Comparison of ENCODE assay signal across 15 cellular contexts in the genomic region with DNA sequence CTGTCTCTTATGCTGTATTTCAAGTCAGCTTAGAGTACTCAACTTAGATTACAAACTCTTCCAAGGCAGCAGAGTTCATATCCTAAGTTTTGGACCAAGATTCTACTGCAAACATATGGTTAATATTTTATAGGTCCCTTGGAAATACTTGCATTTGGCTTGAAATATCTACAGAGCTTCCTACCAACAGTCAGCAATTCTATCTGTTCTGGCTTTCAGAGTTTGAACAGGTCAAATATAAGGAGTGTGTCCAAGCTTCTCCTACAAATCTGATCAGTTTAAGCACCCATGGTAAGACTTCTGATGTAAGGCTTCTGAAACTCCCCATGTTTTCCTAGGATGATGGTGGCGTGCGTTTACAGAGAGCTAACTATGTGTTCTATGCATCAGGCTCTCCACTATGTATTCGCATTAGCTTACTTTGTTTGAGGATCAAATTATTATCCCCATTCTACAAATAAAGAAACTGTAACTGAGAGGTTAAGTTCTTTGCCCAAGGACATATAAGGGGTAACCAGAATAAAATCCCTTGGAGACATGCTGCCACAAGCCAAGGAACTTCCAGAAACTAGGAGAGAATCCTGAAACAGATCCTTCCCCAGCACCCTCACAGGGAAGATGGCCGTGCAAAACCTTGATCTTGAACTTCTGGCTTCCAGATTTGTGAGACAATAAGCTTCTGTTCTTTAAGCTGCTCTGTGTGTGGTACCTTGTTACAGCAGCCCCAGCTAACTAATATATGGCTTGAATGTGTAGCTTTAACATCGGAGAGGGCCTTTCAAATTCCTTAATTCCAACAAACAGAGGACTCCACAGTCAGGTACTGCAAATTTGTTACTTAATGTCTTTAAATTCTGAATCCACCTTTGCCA. TPM values are rescaled to one million over a fixed set of nuclear protein-coding genes. Genes with fewer than 3 reads are reported as not detected.
DNase-seq lines count a peak whose midpoint lies in the region; ATAC-seq and TF ChIP-seq lines count a peak whose summit lies in the region.
"Had no signal": no experiment of that assay in that cellular context is flagged by ENCODE, and none has a peak within 500 bp of the region (broad histone marks: within the 10 kb centered on the region; RNA-seq: fewer than 3 reads in every experiment).

No MANE protein-coding gene starts in this region.

- peak overlapping the region; percentile 42; the same call in 1 of the 2 replicates for H2AK5ac ChIP-seq in IMR-90 (ENCODE audit: low read depth, low read length)

- H3K9ac ChIP-seq in IMR-90 (ENCODE audit: low read depth, low read length) (no peak overlapping the region), endodermal cell (ENCODE audit: extremely low read depth, low read length, poor library complexity, severe bottlenecking) (no peak overlapping the region)
- H3K9ac ChIP-seq: neural progenitor cell had no signal

- no peak overlapping the region for H3K56ac ChIP-seq in IMR-90 (ENCODE audit: extremely low read depth, insufficient read depth, low read length)

- H3K36me3 ChIP-seq in IMR-90 (ENCODE audit: control insufficient read depth, insufficient read depth, low read length) (no peaks in the 10 kb centered on the region), endodermal cell (ENCODE audit: control insufficient read depth, insufficient read depth, low read length) (no peaks in the 10 kb centered on the region), thoracic aorta (no peaks in the 10 kb centered on the region)
- H3K36me3 ChIP-seq: neural progenitor cell had no signal

- H2AK9ac ChIP-seq in IMR-90 (replicated peaks; ENCODE audit: low read depth, low read length, poor library complexity) = no peak overlapping the region

- peaks cover 14% of the 10 kb centered on the region for H3K4me1 ChIP-seq in IMR-90 (ENCODE audit: control insufficient read depth, insufficient read depth, low read length)
- peaks cover 5% of the 10 kb centered on the region for H3K4me1 ChIP-seq in endodermal cell (ENCODE audit: control insufficient read depth, insufficient read depth, low read length)
- H3K4me1 ChIP-seq in thoracic aorta (ENCODE audit: control insufficient read depth in 1 of 2, low read depth in 2 of 2) = peaks cover 51 to 81% of the 10 kb centered on the region in 2 donors
- H3K4me1 ChIP-seq: neural progenitor cell had no signal

- POLR2A ChIA-PET in IMR-90 (lab: Charles Lee; ENCODE audit: unreplicated experiment) = no interaction called here
- POLR2A ChIA-PET in activated CD8-positive, alpha-beta T cell treated with anti-CD3 and anti-CD28 coated beads, Interleukin-2, amount 10 ng/mL, durations not matched to agents 7 days and 5 days (lab: Charles Lee) = no interaction called here

- peaks cover 38% of the 10 kb centered on the region; the same call in 1 of the 2 replicates for H4K20me1 ChIP-seq in IMR-90 (ENCODE audit: insufficient read depth, low read length)

- no CpG with 5 or more reads among the region's 5 CpGs for WGBS in IMR-90 (ENCODE audit: extremely low coverage in 2 of 2, insufficient read length in 1 of 2), 2 experiments
- WGBS in endodermal cell (ENCODE audit: insufficient coverage in 1 of 2, insufficient read length in 1 of 2), 2 experiments = 50 to 74% methylated on average over 2 to 5 of the region's 5 CpGs

- DNase-seq in NCI-H2107 treated with DMSO at 0.1 percent for 48 hours (lab: John Stamatoyannopoulos, UW; ENCODE audit: unreplicated experiment) (peak; percentile 34), NCI-H2107 (lab: John Stamatoyannopoulos, UW) (no peak), IMR-90 (no peak), endodermal cell (no peak), thoracic aorta (ENCODE audit: low spot score) (no peak), NCI-H1048 (lab: John Stamatoyannopoulos, UW) (no peak)
- no peak for DNase-seq in activated CD8-positive, alpha-beta T cell treated with anti-CD3 and anti-CD28 coated beads, Interleukin-2, amount 10 ng/mL, durations not matched to agents 7 days and 5 days
- DNase-seq: 8988T; activated CD8-positive, alpha-beta memory T cell treated with anti-CD3 and anti-CD28 coated beads, Interleukin-2, amount 10 ng/mL, durations not matched to agents 7 days and 5 days; DMS79; stimulated activated CD4-positive, alpha-beta T cell treated with anti-CD3 and anti-CD28 coated beads, Interleukin-15, amount 100 ng/mL, for 24 hours had no signal

- H3K36me3 Mint-ChIP-seq in endodermal cell (ENCODE audit: low read depth) = peaks cover 3% of the 10 kb centered on the region
- H3K36me3 Mint-ChIP-seq in activated CD8-positive, alpha-beta T cell treated with anti-CD3 and anti-CD28 coated beads, Interleukin-2, amount 10 ng/mL, durations not matched to agents 7 days and 5 days (ENCODE audit: low read depth) = no peaks in the 10 kb centered on the region
- H3K36me3 Mint-ChIP-seq: neural progenitor cell had no signal

- peaks cover 33 to 85% of the 10 kb centered on the region in 2 experiments for H3K79me1 ChIP-seq in IMR-90 (ENCODE audit: low read depth in 1 of 2, low read length in 2 of 2)

- H4K91ac ChIP-seq in IMR-90 (ENCODE audit: insufficient read depth, low read depth, low read length) = no peak overlapping the region

- H2BK15ac ChIP-seq in IMR-90 (ENCODE audit: low read depth, low read length) = no peak overlapping the region

- no peaks in the 10 kb centered on the region for H3K27me3 Mint-ChIP-seq in endodermal cell (ENCODE audit: insufficient read depth)
- H3K27me3 Mint-ChIP-seq in activated CD8-positive, alpha-beta T cell treated with anti-CD3 and anti-CD28 coated beads, Interleukin-2, amount 10 ng/mL, durations not matched to agents 7 days and 5 days (ENCODE audit: low read depth) = no peaks in the 10 kb centered on the region
- H3K27me3 Mint-ChIP-seq: stimulated activated naive CD8-positive, alpha-beta T cell treated with anti-CD3 and anti-CD28 coated beads, Interleukin-15, Interleukin-2, amounts not matched to agents 100 ng/mL and 50 ng/mL, for 24 hours had no signal

- H3K27ac ChIP-seq in IMR-90 (ENCODE audit: insufficient read depth, low read length) (no peak overlapping the region), endodermal cell (ENCODE audit: low read depth, low read length) (no peak overlapping the region), thoracic aorta (peak overlapping the region; percentile 57 to 87)
- H3K27ac ChIP-seq: neural progenitor cell had no signal

- peak overlapping the region; percentile 35; the same call in 1 of the 2 replicates for H3K4ac ChIP-seq in IMR-90 (ENCODE audit: low read depth, low read length)

- H4K8ac ChIP-seq in IMR-90 (ENCODE audit: low read depth in 2 of 2, low read length in 2 of 2) = 0 out of 4 replicates have a peak overlapping the region, but pooled peaks of 1 of the 2 experiments have one; percentile 17

- peak overlapping the region; percentile 37 for H2BK5ac ChIP-seq in IMR-90 (ENCODE audit: low read depth, low read length, poor library complexity, severe bottlenecking)

- intact Hi-C loops in IMR-90 (cut with micrococcal nuclease) = no loop called here

- no peaks in the 10 kb centered on the region for H3K9me3 Mint-ChIP-seq in endodermal cell
- H3K9me3 Mint-ChIP-seq in activated CD8-positive, alpha-beta T cell treated with anti-CD3 and anti-CD28 coated beads, Interleukin-2, amount 10 ng/mL, durations not matched to agents 7 days and 5 days (ENCODE audit: insufficient read depth) = no peaks in the 10 kb centered on the region
- H3K9me3 Mint-ChIP-seq: neural progenitor cell had no signal

- H3K9me1 ChIP-seq in IMR-90 (ENCODE audit: insufficient read depth, low read length) = peaks cover 15% of the 10 kb centered on the region

- TF ChIP-seq POLR2A in IMR-90 (IDR thresholded peaks at IDR 0.05; ENCODE audit: low read depth, low read length) = no peak

- TF ChIP-seq RAD21 in IMR-90 (IDR thresholded peaks at IDR 0.05; ENCODE audit: low read length) = no peak

- H3K27me3 ChIP-seq in IMR-90 (ENCODE audit: control insufficient read depth, insufficient read depth, low read length) (no peaks in the 10 kb centered on the region), endodermal cell (ENCODE audit: control insufficient read depth, insufficient read depth, low read length, poor library complexity, severe bottlenecking) (no peaks in the 10 kb centered on the region), thoracic aorta (replicated peaks; ENCODE audit: insufficient read depth) (no peaks in the 10 kb centered on the region)
- H3K27me3 ChIP-seq: neural progenitor cell had no signal

- peaks cover 39% of the 10 kb centered on the region for H3K4me1 Mint-ChIP-seq in endodermal cell
- H3K4me1 Mint-ChIP-seq in activated CD8-positive, alpha-beta T cell treated with anti-CD3 and anti-CD28 coated beads, Interleukin-2, amount 10 ng/mL, durations not matched to agents 7 days and 5 days (ENCODE audit: low read depth) = peaks cover 8% of the 10 kb centered on the region

- peak overlapping the region; percentile 33; the same call in 1 of the 2 replicates for H2BK120ac ChIP-seq in IMR-90 (ENCODE audit: low read depth, low read length)

- ATAC-seq in IMR-90 (ENCODE audit: low read depth) = no peak
- ATAC-seq in thoracic aorta (ENCODE audit: insufficient number of reproducible peaks, low FRiP score, low read depth) = no peak
- no peak for ATAC-seq in activated CD8-positive, alpha-beta T cell treated with anti-CD3 and anti-CD28 coated beads, Interleukin-2, amount 10 ng/mL, durations not matched to agents 7 days and 5 days
- ATAC-seq in HG03565 (IDR thresholded peaks at IDR 0.05; ENCODE audit: unreplicated experiment) = no peak
- ATAC-seq: activated CD8-positive, alpha-beta memory T cell treated with anti-CD3 and anti-CD28 coated beads, Interleukin-2, amount 10 ng/mL, durations not matched to agents 7 days and 5 days had no signal

- in situ Hi-C loops in IMR-90 (cut with MboI; ENCODE audit: low sequenced_read_pairs) = no loop called here

- H2BK20ac ChIP-seq in IMR-90 (ENCODE audit: low read depth, low read length) = peak overlapping the region; percentile 52; the same call in 1 of the 2 replicates

- H3K18ac ChIP-seq in IMR-90 (ENCODE audit: low read depth, low read length) = peak overlapping the region; percentile 17; the same call in 1 of the 2 replicates

- H3K9me3 ChIP-seq in IMR-90 (ENCODE audit: control insufficient read depth, insufficient read depth, low read length) (no peaks in the 10 kb centered on the region), endodermal cell (ENCODE audit: control insufficient read depth, low read length) (no peaks in the 10 kb centered on the region), thoracic aorta (no peaks in the 10 kb centered on the region)

- no peak overlapping the region for H2AFZ ChIP-seq in IMR-90 (replicated peaks; ENCODE audit: low read length, poor library complexity)
- H2AFZ ChIP-seq: neural progenitor cell had no signal

- no peak overlapping the region for H3K4me3 Mint-ChIP-seq in endodermal cell
- no peak overlapping the region for H3K4me3 Mint-ChIP-seq in activated CD8-positive, alpha-beta T cell treated with anti-CD3 and anti-CD28 coated beads, Interleukin-2, amount 10 ng/mL, durations not matched to agents 7 days and 5 days
- H3K4me3 Mint-ChIP-seq: activated CD8-positive, alpha-beta memory T cell treated with anti-CD3 and anti-CD28 coated beads, Interleukin-2, amount 10 ng/mL, durations not matched to agents 7 days and 5 days; neural progenitor cell; stimulated activated naive CD8-positive, alpha-beta T cell treated with anti-CD3 and anti-CD28 coated beads, Interleukin-15, Interleukin-2, amounts not matched to agents 100 ng/mL and 50 ng/mL, for 24 hours had no signal

- dilution Hi-C loops in IMR-90 (cut with HindIII; ENCODE audit: low sequenced_read_pairs, unreplicated experiment) = no loop called here

- CTCF ChIA-PET in IMR-90 (lab: Yijun Ruan, JAX) = interaction anchor here (0.5 kb wide), 1 partner anchor 80 kb away, joined by 3 read pairs; no protein-coding TSS in a partner anchor
- CTCF ChIA-PET in activated CD8-positive, alpha-beta T cell treated with anti-CD3 and anti-CD28 coated beads, Interleukin-2, amount 10 ng/mL, durations not matched to agents 7 days and 5 days (lab: Charles Lee) = no interaction called here

- H3K27ac Mint-ChIP-seq in endodermal cell = peak overlapping the region; percentile 66
- H3K27ac Mint-ChIP-seq in activated CD8-positive, alpha-beta T cell treated with anti-CD3 and anti-CD28 coated beads, Interleukin-2, amount 10 ng/mL, durations not matched to agents 7 days and 5 days = no peak overlapping the region
- H3K27ac Mint-ChIP-seq: activated CD8-positive, alpha-beta memory T cell treated with anti-CD3 and anti-CD28 coated beads, Interleukin-2, amount 10 ng/mL, durations not matched to agents 7 days and 5 days; neural progenitor cell; stimulated activated naive CD8-positive, alpha-beta T cell treated with anti-CD3 and anti-CD28 coated beads, Interleukin-15, Interleukin-2, amounts not matched to agents 100 ng/mL and 50 ng/mL, for 24 hours had no signal

- BruUV-seq in IMR-90 (replicated peaks; lab: Mats Ljungman, UMichigan) = no TSS peak

- H3K4me2 ChIP-seq in IMR-90 (ENCODE audit: low read depth, low read length) = no peak overlapping the region
- H3K4me2 ChIP-seq: neural progenitor cell had no signal

- peak overlapping the region; percentile 57 for H3K23ac ChIP-seq in IMR-90 (ENCODE audit: low read depth, low read length)

- H3K14ac ChIP-seq in IMR-90 (replicated peaks; ENCODE audit: low read depth, low read length) = peak overlapping the region; percentile 51; the same call in 1 of the 2 replicates

- TF ChIP-seq CTCF in IMR-90 (conservative IDR thresholded peaks at IDR 0.05; ENCODE audit: low read depth, low read length) (no peak), endodermal cell (conservative IDR thresholded peaks at IDR 0.05) (no peak), thoracic aorta (IDR thresholded peaks at IDR 0.05) (no peak)

- H4K5ac ChIP-seq in IMR-90 (ENCODE audit: low read depth, low read length) = no peak overlapping the region; the same call in 1 of the 2 replicates

- no peak overlapping the region for H3K4me3 ChIP-seq in IMR-90 (ENCODE audit: insufficient read depth, low read depth, low read length)
- H3K4me3 ChIP-seq in endodermal cell (ENCODE audit: low read length) = no peak overlapping the region
- H3K4me3 ChIP-seq in thoracic aorta = no peak overlapping the region
- H3K4me3 ChIP-seq: neural progenitor cell had no signal

RNA-seq across cellular contexts. Expression of a gene that starts 55.1 kb away (rescaled TPM):
- total RNA-seq in IMR-90 (2012; rRNA removed) (136 and 170 TPM in 2 replicates), endodermal cell (10 to 100 TPM in 1 of 2 donors, 1 to 10 TPM in 1; 1.7 to 13.5 TPM), thoracic aorta (100 to 1,000 TPM in 1 of 2 donors, 10 to 100 TPM in 1; 68.7 to 111 TPM)
- 57.7 and 64.3 TPM in 2 replicates for polyA plus RNA-seq in IMR-90 (2012; rRNA removed)
- polyA plus RNA-seq in IMR-90 (2012; cell fraction: cytosol; rRNA removed) = 23.4 and 27.5 TPM in 2 replicates
- 31.8 and 116 TPM in 2 replicates for polyA plus RNA-seq in IMR-90 (2012; cell fraction: nucleus; rRNA removed; ENCODE audit: low replicate concordance)
- polyA plus RNA-seq in endodermal cell (2013, experiment 1 of 2) = 0.32 TPM
- polyA plus RNA-seq in endodermal cell (2013, experiment 2 of 2) = 0.37 TPM
- under 1 TPM in 1 of 2 experiments, not detected in 1; 0.16 TPM for total RNA-seq in activated CD8-positive, alpha-beta T cell treated with anti-CD3 and anti-CD28 coated beads, Interleukin-2, amount 10 ng/mL, durations not matched to agents 7 days and 5 days
- total RNA-seq: T-helper 1 cell treated with Interleukin-12 subunit alpha and Interleukin-12 subunit beta and Interleukin-4 antibody, amounts not matched to agents 30 ng/mL and 1 ng/mL, for 36 hours had no signal

Comparison
In these comparisons a context has a peak if more than half of its experiments do, and no peak if none do; other contexts are left out.
1. H3K27ac ChIP-seq: peak in thoracic aorta (2 of 2); none in IMR-90 (single experiment) and endodermal cell (single experiment).